Comparison of ENCODE assay signal across 9 cellular contexts in genomic region chr2:157261199-157261782, GRCh38. TPM values are rescaled to one million over a fixed set of nuclear protein-coding genes. Genes with fewer than 3 reads are reported as not detected.
DNase-seq lines count a peak whose midpoint lies in the region; ATAC-seq, FAIRE-seq and TF ChIP-seq lines count a peak whose summit lies in the region.
"Had no signal": no experiment of that assay in that cellular context is flagged by ENCODE, and none has a peak within 500 bp of the region (broad histone marks: within the 10 kb centered on the region; RNA-seq: fewer than 3 reads in every experiment).

No MANE protein-coding gene starts in this region.

- peak overlapping the region in 1 of 2 donors; percentile 35 for H3K4me3 ChIP-seq in cardiac fibroblast (replicated peaks in 1 of 2; ENCODE audit: low read depth in 2 of 2, low read length in 2 of 2)
- H3K4me3 ChIP-seq in pancreas, result no peak overlapping the region
- H3K4me3 ChIP-seq in lower leg skin (ENCODE audit: low read depth, poor library complexity, severe bottlenecking), result no peak overlapping the region

- TF ChIP-seq POLR2A in lower leg skin (IDR thresholded peaks at IDR 0.05), result no peak

- in situ Hi-C loops in SK-MEL-5 (cut with HindIII; ENCODE audit: low pct_unique_long_range_greater_than_20kb, low sequenced_read_pairs), result no loop called here

- peak; percentile 65 for DNase-seq in HCEC 1CT
- DNase-seq in SK-MEL-5 (ENCODE audit: low read depth, low spot score), result peak; percentile 17
- peak; percentile 46 to 82 for DNase-seq in cardiac fibroblast (ENCODE audit: low read depth in 2 of 2)
- DNase-seq in pancreas, result no peak
- DNase-seq in NCI-H1092 (lab: John Stamatoyannopoulos, UW), result no peak
- no peak for DNase-seq in lower leg skin (ENCODE audit: low spot score in 2 of 2)

- H3K4me1 ChIP-seq in pancreas, result peaks cover 0 to 4% (median 0%) of the 10 kb centered on the region in 3 donors

- no peak overlapping the region for H3K27ac ChIP-seq in pancreas

- ATAC-seq in pancreas, result peak; percentile 35 to 65 (median 56)
- ATAC-seq in HG03565 (IDR thresholded peaks at IDR 0.05; ENCODE audit: unreplicated experiment), result no peak
- no peak for ATAC-seq in HG03039 (IDR thresholded peaks at IDR 0.05; ENCODE audit: unreplicated experiment)

- FAIRE-seq in pancreas (lab: Jason Lieb, UNC), result no peak
- FAIRE-seq: islet of Langerhans had no signal

- no peak for TF ChIP-seq CTCF in cardiac fibroblast (IDR thresholded peaks at IDR 0.05; ENCODE audit: low read depth, low read length)
- no peak for TF ChIP-seq CTCF in pancreas (IDR thresholded peaks at IDR 0.05)
- TF ChIP-seq CTCF in lower leg skin (IDR thresholded peaks at IDR 0.05), result no peak

- H3K36me3 ChIP-seq in pancreas, result no peaks in the 10 kb centered on the region

- H3K27me3 ChIP-seq in pancreas, result no peaks in the 10 kb centered on the region

- H3K9me3 ChIP-seq in pancreas, result no peaks in the 10 kb centered on the region

- WGBS in pancreas, 2 donors, result 64 to 70% methylated on average over 6 of the region's 6 CpGs
- 23 to 30% methylated on average over 6 of the region's 6 CpGs for WGBS in lower leg skin, 2 donors

- intact Hi-C loops in pancreas (cut with DNase I) (no loop called here), lower leg skin (cut with DNase I; ENCODE audit: low total_unique reads) (no loop called here)

RNA-seq across cellular contexts. Expression of gene GALNT5, which starts 3.8 kb away (rescaled TPM):
- not detected in 2 replicates for total RNA-seq in SK-MEL-5 (2014; rRNA removed; shearing (Covaris generic))
- polyA plus RNA-seq in SK-MEL-5 (2015; cell fraction: cytosol; rRNA removed), result 0.01 TPM in 1 of 2 replicates, not detected in the other
- polyA plus RNA-seq in SK-MEL-5 (2015; cell fraction: nucleus; rRNA removed), result not detected in 2 replicates
- total RNA-seq in pancreas (under 1 TPM; 0.08 to 0.60 (median 0.16) TPM), lower leg skin (under 1 TPM; 0.08 to 0.71 (median 0.44) TPM)
- polyA plus RNA-seq in pancreas, result not detected

Comparison
In these comparisons a context has a peak if more than half of its experiments do, and no peak if none do; other contexts are left out.
1. DNase-seq: peak in HCEC 1CT (single experiment), SK-MEL-5 (single experiment) and cardiac fibroblast (2 of 2); none in pancreas (0 of 6), NCI-H1092 (single experiment) and lower leg skin (0 of 2).
2. ATAC-seq: peak in pancreas (4 of 4); none in HG03565 (single experiment) and HG03039 (single experiment).